Comparison of ENCODE assay signal across 24 cellular contexts in genomic region chr16:86953631-86954465, GRCh38.
DNase-seq lines count a peak whose midpoint lies in the region; ATAC-seq and TF ChIP-seq lines count a peak whose summit lies in the region.
"Had no signal": no experiment of that assay in that cellular context is flagged by ENCODE, and none has a peak within 500 bp of the region (broad histone marks: within the 10 kb centered on the region; RNA-seq: fewer than 3 reads in every experiment).

No MANE protein-coding gene starts in this region.

- no peaks in the 10 kb centered on the region for H3K9me3 Mint-ChIP-seq in activated CD8-positive, alpha-beta T cell treated with anti-CD3 and anti-CD28 coated beads for 36 hours
- H3K9me3 Mint-ChIP-seq: activated naive CD4-positive, alpha-beta T cell treated with anti-CD3 and anti-CD28 coated beads, Interleukin-2, amount 10 ng/mL, durations not matched to agents 7 days and 5 days; activated T-cell treated with anti-CD3 and anti-CD28 coated beads, Interleukin-2, amount 50 U/mL, for 24 hours had no signal

- no peak overlapping the region for H3K4me3 Mint-ChIP-seq in activated CD8-positive, alpha-beta T cell treated with anti-CD3 and anti-CD28 coated beads for 36 hours
- H3K4me3 Mint-ChIP-seq: activated naive CD4-positive, alpha-beta T cell treated with anti-CD3 and anti-CD28 coated beads, Interleukin-2, amount 10 ng/mL, durations not matched to agents 7 days and 5 days; activated T-cell treated with anti-CD3 and anti-CD28 coated beads, Interleukin-2, amount 50 U/mL, for 24 hours; CD4-positive, alpha-beta T cell had no signal

- DNase-seq in dermis microvascular lymphatic vessel endothelial cell (ENCODE audit: low read depth in 2 of 2) (peak; percentile 60 to 87), sigmoid colon (peak; percentile 60), OCI-M2 (lab: John Stamatoyannopoulos, UW; ENCODE audit: unreplicated experiment) (no peak), HAP-1 (ENCODE audit: low spot score in 2 of 2) (no peak)
- no peak for DNase-seq in activated CD8-positive, alpha-beta T cell treated with anti-CD3 and anti-CD28 coated beads for 36 hours
- DNase-seq: activated CD4-positive, CD25-positive, alpha-beta regulatory T cell treated with anti-CD3 and anti-CD28 coated beads, Interleukin-2, amount 50 U/mL, for 72 hours; activated CD8-positive, alpha-beta memory T cell treated with anti-CD3 and anti-CD28 coated beads for 24 hours; activated naive CD4-positive, alpha-beta T cell treated with anti-CD3 and anti-CD28 coated beads, Interleukin-2, amount 10 ng/mL, durations not matched to agents 7 days and 5 days; activated T-cell treated with anti-CD3 and anti-CD28 coated beads, Interleukin-2, amount 50 U/mL, for 24 hours; CD4-positive, alpha-beta T cell; dorsolateral prefrontal cortex; foreskin fibroblast; HCEC 1CT; heart right ventricle; left ventricle myocardium superior; NCI-H1694 treated with DMSO at 0.1 percent for 48 hours; NCI-H526 treated with DMSO at 0.1 percent for 48 hours; SHP77 treated with DMSO at 0.1 percent for 48 hours; uterus had no signal

- H3K4me1 ChIP-seq in HUES64 (ENCODE audit: insufficient read depth, low read length) (no peaks in the 10 kb centered on the region), mesodermal cell (ENCODE audit: control insufficient read depth, insufficient read depth, low read length, poor library complexity, severe bottlenecking) (peaks cover 32% of the 10 kb centered on the region), sigmoid colon (no peaks in the 10 kb centered on the region), HAP-1 (no peaks in the 10 kb centered on the region)
- H3K4me1 ChIP-seq: heart right ventricle, uterus had no signal

- H3K9me3 ChIP-seq in HUES64 (ENCODE audit: insufficient read depth, low read depth, low read length): no peaks in the 10 kb centered on the region
- H3K9me3 ChIP-seq in mesodermal cell (ENCODE audit: control insufficient read depth, low read length): no peaks in the 10 kb centered on the region
- peaks cover 0 to 2% (median 0%) of the 10 kb centered on the region in 4 donors for H3K9me3 ChIP-seq in sigmoid colon
- H3K9me3 ChIP-seq in HAP-1: no peaks in the 10 kb centered on the region
- H3K9me3 ChIP-seq: heart right ventricle, uterus had no signal

- ATAC-seq in GM18505 (IDR thresholded peaks at IDR 0.05; ENCODE audit: unreplicated experiment): no peak
- ATAC-seq in activated CD8-positive, alpha-beta T cell treated with anti-CD3 and anti-CD28 coated beads for 36 hours: no peak
- ATAC-seq: left ventricle myocardium superior had no signal

- H3K4me1 Mint-ChIP-seq in activated CD8-positive, alpha-beta T cell treated with anti-CD3 and anti-CD28 coated beads for 36 hours (ENCODE audit: low read depth): peaks cover 3% of the 10 kb centered on the region

- intact Hi-C loops in sigmoid colon (cut with DNase I): no loop called here
- intact Hi-C loops in activated CD8-positive, alpha-beta T cell treated with anti-CD3 and anti-CD28 coated beads for 36 hours (cut with micrococcal nuclease): no loop called here

- CTCF ChIA-PET in activated CD8-positive, alpha-beta T cell treated with anti-CD3 and anti-CD28 coated beads for 36 hours (lab: Charles Lee): no interaction called here

- TF ChIP-seq POLR2A in sigmoid colon (IDR thresholded peaks at IDR 0.05) (no peak), GM18505 (IDR thresholded peaks at IDR 0.05; ENCODE audit: borderline replicate concordance, extremely low read depth, insufficient read depth, insufficient read length) (no peak)

- H3K36me3 Mint-ChIP-seq in activated CD8-positive, alpha-beta T cell treated with anti-CD3 and anti-CD28 coated beads for 36 hours (ENCODE audit: low read depth): no peaks in the 10 kb centered on the region
- H3K36me3 Mint-ChIP-seq: activated naive CD4-positive, alpha-beta T cell treated with anti-CD3 and anti-CD28 coated beads, Interleukin-2, amount 10 ng/mL, durations not matched to agents 7 days and 5 days had no signal

- peak overlapping the region; percentile 26; the same call in 1 of the 2 replicates for H3K9ac ChIP-seq in HUES64 (ENCODE audit: low read depth, low read length)
- H3K9ac ChIP-seq: KMS-11 had no signal

- WGBS in HUES64: 60% methylated on average over 30 of the region's 31 CpGs
- WGBS in mesodermal cell (ENCODE audit: insufficient coverage in 2 of 2), 2 experiments: 63 to 67% methylated on average over 23 to 25 of the region's 31 CpGs
- WGBS in sigmoid colon, 2 donors: 44 to 62% methylated on average over 31 of the region's 31 CpGs

- H3K27me3 Mint-ChIP-seq in activated CD8-positive, alpha-beta T cell treated with anti-CD3 and anti-CD28 coated beads for 36 hours: peaks cover 11% of the 10 kb centered on the region

- in situ Hi-C loops in HAP-1 (cut with MboI; ENCODE audit: low sequenced_read_pairs): no loop called here

- POLR2A ChIA-PET in activated CD8-positive, alpha-beta T cell treated with anti-CD3 and anti-CD28 coated beads for 36 hours (lab: Charles Lee): interaction anchor here (0.6 kb wide), 1 partner anchor 114 kb away, joined by 3 read pairs; no protein-coding TSS in a partner anchor

- H3K4me3 ChIP-seq in HUES64 (ENCODE audit: low read length): no peak overlapping the region
- no peak overlapping the region for H3K4me3 ChIP-seq in mesodermal cell (ENCODE audit: extremely low read depth, insufficient read depth, low read length, poor library complexity, severe bottlenecking)
- no peak overlapping the region for H3K4me3 ChIP-seq in sigmoid colon
- no peak overlapping the region for H3K4me3 ChIP-seq in HAP-1
- H3K4me3 ChIP-seq: dorsolateral prefrontal cortex, heart right ventricle, uterus had no signal

- no peak for TF ChIP-seq EP300 in sigmoid colon (IDR thresholded peaks at IDR 0.05)

- H3K36me3 ChIP-seq in HUES64 (ENCODE audit: insufficient read depth, low read length) (no peaks in the 10 kb centered on the region), mesodermal cell (ENCODE audit: control insufficient read depth, insufficient read depth, low read length) (no peaks in the 10 kb centered on the region), sigmoid colon (no peaks in the 10 kb centered on the region), HAP-1 (replicated peaks) (no peaks in the 10 kb centered on the region)
- H3K36me3 ChIP-seq: heart right ventricle, uterus had no signal

- H3K27me3 ChIP-seq in HUES64 (ENCODE audit: insufficient read depth, low read length): no peaks in the 10 kb centered on the region
- H3K27me3 ChIP-seq in sigmoid colon: peaks cover 0 to 63% (median 14%) of the 10 kb centered on the region in 3 donors
- H3K27me3 ChIP-seq in HAP-1 (ENCODE audit: low read depth): no peaks in the 10 kb centered on the region

- no peak overlapping the region for H3K27ac ChIP-seq in HUES64 (ENCODE audit: low read depth, low read length)
- peak overlapping the region; percentile 70 for H3K27ac ChIP-seq in mesodermal cell (ENCODE audit: low read depth, low read length, severe bottlenecking)
- no peak overlapping the region for H3K27ac ChIP-seq in sigmoid colon
- H3K27ac ChIP-seq: dorsolateral prefrontal cortex, epithelial cell of prostate, KMS-11, uterus had no signal

- no peak for TF ChIP-seq CTCF in sigmoid colon (IDR thresholded peaks at IDR 0.05)
- TF ChIP-seq CTCF in activated CD8-positive, alpha-beta T cell treated with anti-CD3 and anti-CD28 coated beads for 36 hours (IDR thresholded peaks at IDR 0.05): no peak

- H3K27ac Mint-ChIP-seq in activated CD8-positive, alpha-beta T cell treated with anti-CD3 and anti-CD28 coated beads for 36 hours: no peak overlapping the region
- H3K27ac Mint-ChIP-seq: activated naive CD4-positive, alpha-beta T cell treated with anti-CD3 and anti-CD28 coated beads, Interleukin-2, amount 10 ng/mL, durations not matched to agents 7 days and 5 days; activated T-cell treated with anti-CD3 and anti-CD28 coated beads, Interleukin-2, amount 50 U/mL, for 24 hours; CD4-positive, alpha-beta T cell had no signal

Comparison
In these comparisons a context has a peak if more than half of its experiments do, and no peak if none do; other contexts are left out.
1. DNase-seq: peak in dermis microvascular lymphatic vessel endothelial cell (2 of 2) and sigmoid colon (single experiment); none in OCI-M2 (single experiment), HAP-1 (0 of 2) and activated CD8-positive, alpha-beta T cell treated with anti-CD3 and anti-CD28 coated beads for 36 hours (single experiment).